In genomic region chr1:223844962-223845809, GRCh38 we compare ENCODE assay signal across 8 cellular contexts. TPM values are rescaled to one million over a fixed set of nuclear protein-coding genes. Genes with fewer than 3 reads are reported as not detected.
DNase-seq lines count a peak whose midpoint lies in the region; ATAC-seq and TF ChIP-seq lines count a peak whose summit lies in the region.

No MANE protein-coding gene starts in this region.

- TF ChIP-seq CTCF in nephron progenitor cell (IDR thresholded peaks at IDR 0.05), result no peak

- no peaks in the 10 kb centered on the region for H3K27me3 ChIP-seq in ACC112 (ENCODE audit: insufficient read depth, low read length)
- H3K27me3 ChIP-seq in subcutaneous abdominal adipose tissue (ENCODE audit: control insufficient read depth in 5 of 5, insufficient read depth in 4 of 5, low read length in 5 of 5), result no peaks in the 10 kb centered on the region

- peak overlapping the region; percentile 61 for H2AFZ ChIP-seq in ACC112 (ENCODE audit: low read length, unreplicated experiment)

- ATAC-seq in GM18519 (IDR thresholded peaks at IDR 0.05; ENCODE audit: low FRiP score, unreplicated experiment) (peak; percentile 12), HG03135 (IDR thresholded peaks at IDR 0.05; ENCODE audit: unreplicated experiment) (peak; percentile 33)
- ATAC-seq in activated T-cell treated with anti-CD3 and anti-CD28 coated beads, Interleukin-2, amount 50 U/mL, for 72 hours (replicated peaks in 1 of 2), result peak; percentile 59 to 60

- peaks cover 6% of the 10 kb centered on the region for H3K27me3 Mint-ChIP-seq in activated T-cell treated with anti-CD3 and anti-CD28 coated beads, Interleukin-2, amount 50 U/mL, for 72 hours (ENCODE audit: low read depth)
- peaks cover 5% of the 10 kb centered on the region for H3K27me3 Mint-ChIP-seq in nephron progenitor cell (ENCODE audit: low read depth, poor library complexity)

- peaks cover 57% of the 10 kb centered on the region for H3K4me1 Mint-ChIP-seq in activated T-cell treated with anti-CD3 and anti-CD28 coated beads, Interleukin-2, amount 50 U/mL, for 72 hours (ENCODE audit: low read depth)
- peaks cover 32% of the 10 kb centered on the region for H3K4me1 Mint-ChIP-seq in nephron progenitor cell

- H3K9ac ChIP-seq in subcutaneous abdominal adipose tissue (ENCODE audit: low read length in 5 of 5), result peak overlapping the region; percentile 77 to 87 (median 81)

- peaks cover 33% of the 10 kb centered on the region for H3K4me1 ChIP-seq in ACC112 (ENCODE audit: control insufficient read depth, insufficient read depth, low read length, unreplicated experiment)
- peaks cover 3 to 27% (median 26%) of the 10 kb centered on the region in 5 donors for H3K4me1 ChIP-seq in subcutaneous abdominal adipose tissue (ENCODE audit: control insufficient read depth in 5 of 5, insufficient read depth in 5 of 5, low read length in 5 of 5)

- H3K36me3 Mint-ChIP-seq in activated T-cell treated with anti-CD3 and anti-CD28 coated beads, Interleukin-2, amount 50 U/mL, for 72 hours (ENCODE audit: insufficient read depth in 2 of 2), result peaks cover 5 to 12% of the 10 kb centered on the region in 2 donors
- H3K36me3 Mint-ChIP-seq in nephron progenitor cell (ENCODE audit: low read depth), result peaks cover 9% of the 10 kb centered on the region

- peak overlapping the region; percentile 91 to 98 for H3K4me3 Mint-ChIP-seq in activated T-cell treated with anti-CD3 and anti-CD28 coated beads, Interleukin-2, amount 50 U/mL, for 72 hours
- peak overlapping the region; percentile 93 for H3K4me3 Mint-ChIP-seq in nephron progenitor cell

- H3K27ac ChIP-seq in ACC112 (ENCODE audit: low read depth, low read length) (peak overlapping the region; percentile 94), subcutaneous abdominal adipose tissue (ENCODE audit: low read depth, low read length) (peak overlapping the region; percentile 88)

- no peaks in the 10 kb centered on the region for H3K9me3 ChIP-seq in subcutaneous abdominal adipose tissue (ENCODE audit: control insufficient read depth in 5 of 5, low read length in 5 of 5)

- peaks cover 53% of the 10 kb centered on the region for H3K79me2 ChIP-seq in ACC112 (ENCODE audit: control insufficient read depth, insufficient read depth, low read length, unreplicated experiment)

- H3K36me3 ChIP-seq in ACC112 (ENCODE audit: insufficient read depth, low read length) (no peaks in the 10 kb centered on the region), subcutaneous abdominal adipose tissue (ENCODE audit: control insufficient read depth in 5 of 5, insufficient read depth in 5 of 5, low read length in 5 of 5) (no peaks in the 10 kb centered on the region)

- DNase-seq in NOMO-1 (lab: John Stamatoyannopoulos, UW; ENCODE audit: unreplicated experiment in 2 of 2) (peak; percentile 50 to 52), fibroblast of gingiva (ENCODE audit: low read depth) (peak; percentile 56), nephron progenitor cell (peak; percentile 68)
- DNase-seq in activated T-cell treated with anti-CD3 and anti-CD28 coated beads, Interleukin-2, amount 50 U/mL, for 72 hours, result peak; percentile 66

- H3K9me3 Mint-ChIP-seq in activated T-cell treated with anti-CD3 and anti-CD28 coated beads, Interleukin-2, amount 50 U/mL, for 72 hours, result peaks cover 5 to 8% of the 10 kb centered on the region in 2 donors
- peaks cover 8% of the 10 kb centered on the region for H3K9me3 Mint-ChIP-seq in nephron progenitor cell

- H3K4me3 ChIP-seq in ACC112 (ENCODE audit: low read depth, low read length) (peak overlapping the region; percentile 91), subcutaneous abdominal adipose tissue (ENCODE audit: low read depth in 1 of 5, low read length in 5 of 5) (peak overlapping the region; percentile 72 to 95 (median 79))

- H3K27ac Mint-ChIP-seq in activated T-cell treated with anti-CD3 and anti-CD28 coated beads, Interleukin-2, amount 50 U/mL, for 72 hours, result peak overlapping the region; percentile 99
- H3K27ac Mint-ChIP-seq in nephron progenitor cell, result peak overlapping the region; percentile 99

RNA-seq across cellular contexts. Expression of gene TP53BP2, which starts 0.6 kb away (rescaled TPM):
- 10 to 100 TPM; 54.6 to 58.1 TPM for total RNA-seq in activated T-cell treated with anti-CD3 and anti-CD28 coated beads, Interleukin-2, amount 50 U/mL, for 72 hours

Comparison
In these comparisons a context has a peak if more than half of its experiments do, and no peak if none do; other contexts are left out.
1. Peak in every context shown above with its lines: DNase-seq, ATAC-seq, H3K4me3 ChIP-seq and H3K27ac ChIP-seq.